7 cellular contexts compared by ENCODE assay signal in genomic region chr22:38267086-38267485, GRCh38. TPM values are rescaled to one million over a fixed set of nuclear protein-coding genes. Genes with fewer than 3 reads are reported as not detected.
A peak's percentile ranks its signal among the peaks of the same experiment; 100 is the strongest.
DNase-seq lines count a peak whose midpoint lies in the region; ATAC-seq lines count a peak whose summit lies in the region.

No MANE protein-coding gene starts in this region.

- no peak for ATAC-seq in HG02798 (IDR thresholded peaks at IDR 0.05; ENCODE audit: poor library complexity, unreplicated experiment)

- peak overlapping the region; percentile 87 to 98 (median 92) for H3K27ac Mint-ChIP-seq in immature natural killer cell

- peaks cover 25 to 82% (median 77%) of the 10 kb centered on the region in 5 donors for H3K4me1 ChIP-seq in subcutaneous abdominal adipose tissue (ENCODE audit: control insufficient read depth in 5 of 5, insufficient read depth in 5 of 5, low read length in 5 of 5)

- H3K27ac ChIP-seq in subcutaneous abdominal adipose tissue (ENCODE audit: low read depth, low read length): peak overlapping the region; percentile 70

- peaks cover 89 to 91% of the 10 kb centered on the region in 2 donors for H3K4me1 Mint-ChIP-seq in immature natural killer cell

- no peak overlapping the region for H3K9ac ChIP-seq in subcutaneous abdominal adipose tissue (ENCODE audit: low read length in 5 of 5)

- DNase-seq in T follicular helper cell (ENCODE audit: low read depth): peak; percentile 52
- peak; percentile 38 for DNase-seq in activated naive CD4-positive, alpha-beta T cell treated with Interleukin-2 at 50 U/mL for 16 hours
- DNase-seq in immature natural killer cell: peak; percentile 85 to 86 (median 85)
- DNase-seq in NCI-H748 (lab: John Stamatoyannopoulos, UW; ENCODE audit: unreplicated experiment): no peak
- no peak for DNase-seq in NCI-H748 treated with DMSO at 0.1 percent for 48 hours (lab: John Stamatoyannopoulos, UW)

- H3K36me3 ChIP-seq in subcutaneous abdominal adipose tissue (ENCODE audit: control insufficient read depth in 5 of 5, insufficient read depth in 5 of 5, low read length in 5 of 5): peaks cover 0 to 11% (median 3%) of the 10 kb centered on the region in 5 donors

- no peaks in the 10 kb centered on the region for H3K27me3 ChIP-seq in subcutaneous abdominal adipose tissue (ENCODE audit: control insufficient read depth in 5 of 5, insufficient read depth in 4 of 5, low read length in 5 of 5)

- no peaks in the 10 kb centered on the region for H3K9me3 ChIP-seq in subcutaneous abdominal adipose tissue (ENCODE audit: control insufficient read depth in 5 of 5, low read length in 5 of 5)

- H3K9me3 Mint-ChIP-seq in immature natural killer cell: no peaks in the 10 kb centered on the region

- peaks cover 0 to 10% (median 9%) of the 10 kb centered on the region in 3 donors for H3K27me3 Mint-ChIP-seq in immature natural killer cell (ENCODE audit: low read depth in 3 of 3)

- H3K4me3 ChIP-seq in subcutaneous abdominal adipose tissue (ENCODE audit: low read depth in 1 of 5, low read length in 5 of 5): no peak overlapping the region

- peak overlapping the region; percentile 56 to 82 (median 74) for H3K4me3 Mint-ChIP-seq in immature natural killer cell

- peaks cover 0 to 8% (median 3%) of the 10 kb centered on the region in 3 donors for H3K36me3 Mint-ChIP-seq in immature natural killer cell

RNA-seq across cellular contexts. Expression of gene TMEM184B, which starts 5.7 kb away (rescaled TPM):
- 10 to 100 TPM; 12.1 to 50.7 (median 30.3) TPM for polyA plus RNA-seq in immature natural killer cell

RNA-seq across cellular contexts. Expression of gene CSNK1E, which starts 50.1 kb away (rescaled TPM):
- polyA plus RNA-seq in immature natural killer cell: 10 to 100 TPM in 1 of 3 donors, 1 to 10 TPM in 2; 7.5 to 12.1 (median 8.6) TPM

Comparison
In these comparisons a context has a peak if more than half of its experiments do, and no peak if none do; other contexts are left out.
1. DNase-seq: peak in T follicular helper cell (single experiment), activated naive CD4-positive, alpha-beta T cell treated with Interleukin-2 at 50 U/mL for 16 hours (single experiment) and immature natural killer cell (3 of 3); none in NCI-H748 (single experiment) and NCI-H748 treated with DMSO at 0.1 percent for 48 hours (single experiment).